ENCODE assay signal across 25 cellular contexts in the genomic region with DNA sequence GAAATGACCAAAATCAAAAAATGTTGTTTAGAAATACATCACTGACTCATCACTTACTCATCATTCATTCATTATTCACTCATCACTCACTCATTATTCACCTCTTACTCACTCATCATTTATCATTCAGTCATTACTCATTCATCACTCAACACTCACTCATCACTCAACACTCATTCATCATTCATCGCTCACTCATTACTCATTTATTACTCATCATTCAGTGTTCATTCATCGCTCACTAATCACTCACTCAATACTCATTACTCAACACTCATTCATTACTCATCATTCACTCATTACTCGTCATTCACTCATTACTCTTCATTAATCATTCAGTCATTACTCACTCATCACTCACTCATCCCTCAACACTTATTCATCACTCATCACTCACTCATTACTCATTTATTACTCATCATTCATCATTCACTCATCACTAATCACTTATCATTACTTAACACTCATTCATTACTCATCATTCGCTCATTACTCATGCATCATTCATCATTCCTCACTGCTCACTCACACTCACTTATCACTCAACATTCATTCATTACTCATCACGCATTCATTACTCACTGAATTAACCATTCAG.
DNase-seq lines count a peak whose midpoint lies in the region; ATAC-seq, FAIRE-seq and TF ChIP-seq lines count a peak whose summit lies in the region.
"Had no signal": no experiment of that assay in that cellular context is flagged by ENCODE, and none has a peak within 500 bp of the region (broad histone marks: within the 10 kb centered on the region; RNA-seq: fewer than 3 reads in every experiment).

No MANE protein-coding gene starts in this region.

- no TSS peak for BruUV-seq in HepG2 (replicated peaks; lab: Mats Ljungman, UMichigan)
- no TSS peak for BruUV-seq in K562 (replicated peaks; lab: Mats Ljungman, UMichigan)
- no TSS peak for BruUV-seq in PC-3 (replicated peaks; lab: Mats Ljungman, UMichigan)

- TF ChIP-seq RAD21 in HepG2 (CRISPR knock-in tag; IDR thresholded peaks at IDR 0.05): no peak
- no peak for TF ChIP-seq RAD21 in K562 (CRISPR knock-in tag; conservative IDR thresholded peaks at IDR 0.05 in 1 of 2, IDR thresholded peaks at IDR 0.05 in 1 of 2)

- TF ChIP-seq EP300 in HepG2 (IDR thresholded peaks at IDR 0.05; ENCODE audit: low read depth in 2 of 2, low read length in 2 of 2) (no peak), HepG2 (CRISPR knock-in tag; IDR thresholded peaks at IDR 0.05; ENCODE audit: borderline replicate concordance) (no peak), K562 (IDR thresholded peaks at IDR 0.05; ENCODE audit: low read length) (no peak)

- in situ Hi-C loops in HepG2 (cut with HindIII; ENCODE audit: extremely low pct_ligation_motif_present, low pct_unique_long_range_greater_than_20kb): no loop called here
- in situ Hi-C loops in K562 (cut with MboI): no loop called here

- peaks cover 7% of the 10 kb centered on the region for H3F3A ChIP-seq in PC-3 (ENCODE audit: low read length, unreplicated experiment)

- 13% methylated on average over 5 of the region's 5 CpGs for WGBS in HepG2 (ENCODE audit: low lambda C conversion rate)
- WGBS in right lobe of liver (ENCODE audit: insufficient coverage, low coverage, low lambda C conversion rate, missing lambda C conversion rate): 84% methylated on average over 5 of the region's 5 CpGs
- 0% methylated on average over 5 of the region's 5 CpGs for WGBS in K562 (ENCODE audit: insufficient coverage, low coverage, missing lambda C conversion rate)

- no peak overlapping the region for H3K27ac Mint-ChIP-seq in stimulated activated naive CD8-positive, alpha-beta T cell treated with anti-CD3 and anti-CD28 coated beads, Interleukin-15, amount 100 ng/mL, for 72 hours
- H3K27ac Mint-ChIP-seq: activated naive CD8-positive, alpha-beta T cell treated with anti-CD3 and anti-CD28 coated beads, Interleukin-2, amount 10 ng/mL, durations not matched to agents 7 days and 5 days; CD4-positive, CD25-positive, alpha-beta regulatory T cell; progenitor cell of endocrine pancreas; stimulated activated memory B cell treated with anti-CD40 and anti-IgM and Interleukin-4, amounts not matched to agents 10 μg/mL and 1 μg/mL and 100 μg/mL, for 72 hours had no signal

- H3K4me1 ChIP-seq in HepG2 (ENCODE audit: insufficient read depth, low read length): no peaks in the 10 kb centered on the region
- H3K4me1 ChIP-seq in right lobe of liver: no peaks in the 10 kb centered on the region
- no peaks in the 10 kb centered on the region for H3K4me1 ChIP-seq in K562 (replicated peaks in 1 of 2; ENCODE audit: control insufficient read depth in 2 of 2, insufficient read depth in 2 of 2, low read length in 2 of 2)
- H3K4me1 ChIP-seq in PC-3 (ENCODE audit: insufficient read depth, low read length): no peaks in the 10 kb centered on the region
- H3K4me1 ChIP-seq: body of pancreas, gastrocnemius medialis had no signal

- H3K9ac ChIP-seq in HepG2 (ENCODE audit: insufficient read depth, low read depth, low read length) (no peak overlapping the region), K562 (ENCODE audit: insufficient read depth in 1 of 2, low read depth in 2 of 2, low read length in 2 of 2) (no peak overlapping the region), PC-3 (ENCODE audit: low read length) (no peak overlapping the region)

- H2AFZ ChIP-seq in HepG2 (ENCODE audit: low read length): no peak overlapping the region
- H2AFZ ChIP-seq in K562 (ENCODE audit: low read depth, low read length): no peak overlapping the region
- no peak overlapping the region for H2AFZ ChIP-seq in PC-3 (ENCODE audit: low read length)

- no peaks in the 10 kb centered on the region for H3K4me1 Mint-ChIP-seq in stimulated activated naive CD8-positive, alpha-beta T cell treated with anti-CD3 and anti-CD28 coated beads, Interleukin-15, amount 100 ng/mL, for 72 hours
- H3K4me1 Mint-ChIP-seq: activated naive CD8-positive, alpha-beta T cell treated with anti-CD3 and anti-CD28 coated beads, Interleukin-2, amount 10 ng/mL, durations not matched to agents 7 days and 5 days; CD4-positive, CD25-positive, alpha-beta regulatory T cell; neural crest cell; stimulated activated memory B cell treated with anti-CD40 and anti-IgM and Interleukin-4, amounts not matched to agents 10 μg/mL and 1 μg/mL and 100 μg/mL, for 72 hours had no signal

- H4K20me1 ChIP-seq in HepG2 (ENCODE audit: insufficient read depth, low read length) (no peaks in the 10 kb centered on the region), K562 (replicated peaks; ENCODE audit: control insufficient read depth, insufficient read depth, low read length) (no peaks in the 10 kb centered on the region), PC-3 (ENCODE audit: low read length) (no peaks in the 10 kb centered on the region)

- DNase-seq in HepG2 (ENCODE audit: low spot score) (no peak), right lobe of liver (no peak), HTR-8/SVneo (ENCODE audit: insufficient read length, low spot score) (no peak), K562 (ENCODE audit: extremely low read depth in 1 of 4, low spot score in 3 of 4) (no peak), activated gamma-delta T cell treated with Interleukin-2 at 50 U/mL for 16 hours (no peak), SIG-M5 (lab: John Stamatoyannopoulos, UW) (no peak), PC-3 (no peak)
- DNase-seq in stimulated activated naive CD8-positive, alpha-beta T cell treated with anti-CD3 and anti-CD28 coated beads, Interleukin-15, amount 100 ng/mL, for 72 hours: no peak
- DNase-seq: activated naive CD8-positive, alpha-beta T cell treated with anti-CD3 and anti-CD28 coated beads, Interleukin-2, amount 10 ng/mL, durations not matched to agents 7 days and 5 days; body of pancreas; CD4-positive, CD25-positive, alpha-beta regulatory T cell; DMS 273 treated with DMSO at 0.1 percent for 48 hours; effector CD4-positive, alpha-beta T cell; erythroblast; gastrocnemius medialis; GF-D8; hypothalamus; NCI-H1436; NCI-H524; RPMI8226 had no signal

- H3K4me2 ChIP-seq in HepG2 (ENCODE audit: low read depth, low read length) (no peak overlapping the region), K562 (ENCODE audit: insufficient read depth, low read length) (no peak overlapping the region), PC-3 (ENCODE audit: low read length) (no peak overlapping the region)

- H3K9me3 ChIP-seq in HepG2 (ENCODE audit: low read length): peaks cover 7% of the 10 kb centered on the region
- H3K9me3 ChIP-seq in right lobe of liver: no peaks in the 10 kb centered on the region
- H3K9me3 ChIP-seq in K562 (replicated peaks; ENCODE audit: control insufficient read depth, insufficient read depth, low read depth, low read length): no peaks in the 10 kb centered on the region
- H3K9me3 ChIP-seq in PC-3 (ENCODE audit: low read length): 0 out of 2 replicates have a peak, but pooled peaks cover 5% of the 10 kb centered on the region
- H3K9me3 ChIP-seq: body of pancreas, gastrocnemius medialis had no signal

- H3K27me3 ChIP-seq in HepG2 (ENCODE audit: control insufficient read depth in 1 of 2, insufficient read depth in 2 of 2, low read length in 2 of 2) (no peaks in the 10 kb centered on the region), right lobe of liver (no peaks in the 10 kb centered on the region), K562 (ENCODE audit: control insufficient read depth in 2 of 2, insufficient read depth in 2 of 2, low read length in 2 of 2) (no peaks in the 10 kb centered on the region), PC-3 (ENCODE audit: low read length) (no peaks in the 10 kb centered on the region)

- no peaks in the 10 kb centered on the region for H3K27me3 Mint-ChIP-seq in stimulated activated naive CD8-positive, alpha-beta T cell treated with anti-CD3 and anti-CD28 coated beads, Interleukin-15, amount 100 ng/mL, for 72 hours
- H3K27me3 Mint-ChIP-seq: activated naive CD8-positive, alpha-beta T cell treated with anti-CD3 and anti-CD28 coated beads, Interleukin-2, amount 10 ng/mL, durations not matched to agents 7 days and 5 days; CD4-positive, CD25-positive, alpha-beta regulatory T cell; progenitor cell of endocrine pancreas; stimulated activated memory B cell treated with anti-CD40 and anti-IgM and Interleukin-4, amounts not matched to agents 10 μg/mL and 1 μg/mL and 100 μg/mL, for 72 hours had no signal

- H3K36me3 ChIP-seq in HepG2 (replicated peaks in 1 of 2; ENCODE audit: control insufficient read depth in 1 of 2, insufficient read depth in 2 of 2, low read length in 2 of 2) (no peaks in the 10 kb centered on the region), right lobe of liver (no peaks in the 10 kb centered on the region), K562 (ENCODE audit: control insufficient read depth, insufficient read depth, low read length) (no peaks in the 10 kb centered on the region), PC-3 (ENCODE audit: low read depth, low read length) (no peaks in the 10 kb centered on the region)
- H3K36me3 ChIP-seq: gastrocnemius medialis had no signal

- no peaks in the 10 kb centered on the region for H3K9me3 Mint-ChIP-seq in stimulated activated naive CD8-positive, alpha-beta T cell treated with anti-CD3 and anti-CD28 coated beads, Interleukin-15, amount 100 ng/mL, for 72 hours
- H3K9me3 Mint-ChIP-seq: activated naive CD8-positive, alpha-beta T cell treated with anti-CD3 and anti-CD28 coated beads, Interleukin-2, amount 10 ng/mL, durations not matched to agents 7 days and 5 days; stimulated activated memory B cell treated with anti-CD40 and anti-IgM and Interleukin-4, amounts not matched to agents 10 μg/mL and 1 μg/mL and 100 μg/mL, for 72 hours had no signal

- TF ChIP-seq POLR2A in HepG2 (IDR thresholded peaks at IDR 0.05; ENCODE audit: insufficient read depth in 1 of 2, low read depth in 2 of 2, low read length in 2 of 2): no peak
- no peak for TF ChIP-seq POLR2A in right lobe of liver (IDR thresholded peaks at IDR 0.05)
- no peak for TF ChIP-seq POLR2A in K562 (conservative IDR thresholded peaks at IDR 0.05)

- H3K79me2 ChIP-seq in HepG2 (ENCODE audit: insufficient read depth, low read length): no peaks in the 10 kb centered on the region
- no peaks in the 10 kb centered on the region for H3K79me2 ChIP-seq in K562 (ENCODE audit: control insufficient read depth, insufficient read depth, low read length)
- no peaks in the 10 kb centered on the region for H3K79me2 ChIP-seq in PC-3 (ENCODE audit: low read length)

- POLR2A ChIA-PET in HepG2 (lab: Yijun Ruan, JAX) (no interaction called here), K562 (lab: Yijun Ruan, JAX) (no interaction called here), PC-3 (lab: Charles Lee; ENCODE audit: unreplicated experiment) (no interaction called here)

- CTCF ChIA-PET in HepG2 (lab: Yijun Ruan, JAX; ENCODE audit: low intra/inter-chr PET ratio, low total read pairs) (no interaction called here), K562 (lab: Yijun Ruan, JAX; ENCODE audit: low intra/inter-chr PET ratio) (no interaction called here), PC-3 (lab: Charles Lee) (no interaction called here)

- intact Hi-C loops in HepG2 (cut with micrococcal nuclease; ENCODE audit: unreplicated experiment) (no loop called here), right lobe of liver (cut with DNase I) (no loop called here), K562 (cut with micrococcal nuclease) (no loop called here), PC-3 (cut with micrococcal nuclease) (no loop called here)

- no peaks in the 10 kb centered on the region for H3K9me1 ChIP-seq in K562 (ENCODE audit: control insufficient read depth, insufficient read depth, low read length)

- FAIRE-seq in HepG2 (lab: Jason Lieb, UNC): no peak
- FAIRE-seq in HTR-8/SVneo (lab: Jason Lieb, UNC): peak; percentile 65
- no peak for FAIRE-seq in K562 (lab: Jason Lieb, UNC)
- FAIRE-seq: islet of Langerhans had no signal

- no peak overlapping the region for H3K4me3 Mint-ChIP-seq in stimulated activated naive CD8-positive, alpha-beta T cell treated with anti-CD3 and anti-CD28 coated beads, Interleukin-15, amount 100 ng/mL, for 72 hours
- H3K4me3 Mint-ChIP-seq: activated naive CD8-positive, alpha-beta T cell treated with anti-CD3 and anti-CD28 coated beads, Interleukin-2, amount 10 ng/mL, durations not matched to agents 7 days and 5 days; CD4-positive, CD25-positive, alpha-beta regulatory T cell; neural crest cell; stimulated activated memory B cell treated with anti-CD40 and anti-IgM and Interleukin-4, amounts not matched to agents 10 μg/mL and 1 μg/mL and 100 μg/mL, for 72 hours had no signal

- TF ChIP-seq CTCF in HepG2 (CRISPR knock-in tag; IDR thresholded peaks at IDR 0.05) (no peak), right lobe of liver (IDR thresholded peaks at IDR 0.05) (no peak), K562 (IDR thresholded peaks at IDR 0.05 in 2 of 3, conservative IDR thresholded peaks at IDR 0.05 in 1 of 3; ENCODE audit: insufficient read depth in 2 of 3, low read depth in 1 of 3, low read length in 3 of 3) (no peak), PC-3 (conservative IDR thresholded peaks at IDR 0.05; ENCODE audit: low read depth, low read length) (no peak)

- ATAC-seq in HepG2 (no peak), right lobe of liver (no peak), K562 (no peak), PC-3 (no peak)
- peak; percentile 58 for ATAC-seq in stimulated activated naive CD8-positive, alpha-beta T cell treated with anti-CD3 and anti-CD28 coated beads, Interleukin-15, amount 100 ng/mL, for 72 hours
- ATAC-seq: body of pancreas; gastrocnemius medialis; SK-N-SH treated with all-trans-retinoic acid at 6 μM for 48 hours; stimulated activated memory B cell treated with anti-CD40 and anti-IgM and Interleukin-4, amounts not matched to agents 10 μg/mL and 1 μg/mL and 100 μg/mL, for 72 hours had no signal

- H3K27ac ChIP-seq in HepG2 (ENCODE audit: extremely low read length, insufficient read depth, low read length) (no peak overlapping the region), right lobe of liver (no peak overlapping the region), K562 (ENCODE audit: extremely low read depth, low read depth, low read length) (no peak overlapping the region), PC-3 (ENCODE audit: low read length) (no peak overlapping the region)
- H3K27ac ChIP-seq: body of pancreas, gastrocnemius medialis had no signal

- no peak overlapping the region for H3K4me3 ChIP-seq in HepG2 (replicated peaks in 1 of 3; ENCODE audit: insufficient read depth in 1 of 3, low read depth in 2 of 3, low read length in 3 of 3)
- H3K4me3 ChIP-seq in right lobe of liver: no peak overlapping the region
- no peak overlapping the region for H3K4me3 ChIP-seq in K562
- no peak overlapping the region for H3K4me3 ChIP-seq in PC-3 (ENCODE audit: low read length)
- H3K4me3 ChIP-seq: body of pancreas, gastrocnemius medialis had no signal

- no peaks in the 10 kb centered on the region for H3K9me2 ChIP-seq in PC-3 (replicated peaks; ENCODE audit: low read length)

Comparison
In these comparisons a context has a peak if more than half of its experiments do, and no peak if none do; other contexts are left out.
1. Of the 241 proteins assayed by ChIP-seq in both HepG2 and K562: peak only in HepG2: none; only in K562: ARHGAP35, FOSL1, MEIS2 and TRIM24; in both: none; in neither: 232; mixed calls (peak in some experiments, not most) for 5.